ENCODE assay signal across 8 cellular contexts in genomic region chr21:46636550-46637289, GRCh38. TPM values are rescaled to one million over a fixed set of nuclear protein-coding genes. Genes with fewer than 3 reads are reported as not detected.
DNase-seq lines count a peak whose midpoint lies in the region; ATAC-seq and TF ChIP-seq lines count a peak whose summit lies in the region.

No MANE protein-coding gene starts in this region.

- WGBS in heart right ventricle, 2 donors, result 67 to 68% methylated on average over 7 of the region's 7 CpGs
- WGBS in mesendoderm (ENCODE audit: extremely low coverage, insufficient coverage, low lambda C conversion rate), result no CpG with 5 or more reads among the region's 7 CpGs
- WGBS in upper lobe of left lung, 2 donors, result 63 to 67% methylated on average over 7 of the region's 7 CpGs

- peaks cover 70% of the 10 kb centered on the region for H3K4me1 Mint-ChIP-seq in brain

- peak overlapping the region in 9 of 10 donors; percentile 80 to 96 (median 89) for H3K4me3 ChIP-seq in heart right ventricle
- no peak overlapping the region for H3K4me3 ChIP-seq in mesendoderm (ENCODE audit: low read length)
- H3K4me3 ChIP-seq in upper lobe of left lung, result peak overlapping the region; percentile 75 to 94 (median 86)

- peak overlapping the region; percentile 100 for H3K9ac ChIP-seq in mesendoderm (ENCODE audit: low read length)

- no peak overlapping the region for H3K23ac ChIP-seq in mesendoderm (ENCODE audit: low read length)

- TF ChIP-seq POLR2A in upper lobe of left lung (IDR thresholded peaks at IDR 0.05), result no peak

- ATAC-seq in heart right ventricle (no peak), left cardiac atrium (no peak), upper lobe of left lung (ENCODE audit: low FRiP score in 2 of 2) (no peak)

- peak overlapping the region in 4 of 5 experiments; percentile 93 to 99 (median 96) for H3K27ac Mint-ChIP-seq in brain

- no peaks in the 10 kb centered on the region for H3K9me3 ChIP-seq in heart right ventricle
- H3K9me3 ChIP-seq in upper lobe of left lung, result no peaks in the 10 kb centered on the region

- H3K36me3 ChIP-seq in heart right ventricle, result peaks cover 0 to 28% (median 4%) of the 10 kb centered on the region in 9 donors
- no peaks in the 10 kb centered on the region for H3K36me3 ChIP-seq in mesendoderm (ENCODE audit: control insufficient read depth, insufficient read depth, low read length)
- H3K36me3 ChIP-seq in upper lobe of left lung, result peaks cover 5 to 10% (median 8%) of the 10 kb centered on the region in 4 donors

- peak overlapping the region; percentile 93 to 99 (median 97) for H3K4me3 Mint-ChIP-seq in brain

- no peak overlapping the region for H3K18ac ChIP-seq in mesendoderm (ENCODE audit: low read length)

- H4K5ac ChIP-seq in mesendoderm (ENCODE audit: low read length), result no peak overlapping the region

- H3K4ac ChIP-seq in mesendoderm (ENCODE audit: low read depth, low read length), result no peak overlapping the region

- H3K27ac ChIP-seq in heart right ventricle (peak overlapping the region in 7 of 10 donors; percentile 0 to 99 (median 97)), mesendoderm (ENCODE audit: low read depth, low read length) (no peak overlapping the region), upper lobe of left lung (peak overlapping the region in 3 of 4 donors; percentile 99 to 100 (median 99))

- H3K56ac ChIP-seq in mesendoderm (ENCODE audit: low read length), result no peak overlapping the region

- H2AK5ac ChIP-seq in mesendoderm (ENCODE audit: low read length), result no peak overlapping the region

- no peak overlapping the region for H2BK15ac ChIP-seq in mesendoderm (replicated peaks; ENCODE audit: low read depth)

- no peak overlapping the region for H4K8ac ChIP-seq in mesendoderm (ENCODE audit: low read depth, low read length)

- H3K4me1 ChIP-seq in heart right ventricle (peaks cover 0 to 54% (median 49%) of the 10 kb centered on the region in 9 donors), mesendoderm (ENCODE audit: control insufficient read depth, low read depth, low read length) (no peaks in the 10 kb centered on the region), upper lobe of left lung (peaks cover 27 to 40% (median 37%) of the 10 kb centered on the region in 4 donors)

- peak overlapping the region; percentile 92 for H3K4me2 ChIP-seq in mesendoderm (ENCODE audit: low read length)

- DNase-seq in heart right ventricle (no peak), left cardiac atrium (no peak), mesendoderm (no peak), upper lobe of left lung (no peak), NCI-H128 (lab: John Stamatoyannopoulos, UW; ENCODE audit: unreplicated experiment) (no peak), activated gamma-delta T cell (lab: John Stamatoyannopoulos, UW) (no peak), NK-92 (lab: John Stamatoyannopoulos, UW; ENCODE audit: unreplicated experiment) (no peak)

- H3K27me3 ChIP-seq in heart right ventricle, result no peaks in the 10 kb centered on the region
- H3K27me3 ChIP-seq in mesendoderm (ENCODE audit: insufficient read depth, low read length, poor library complexity), result no peaks in the 10 kb centered on the region
- no peaks in the 10 kb centered on the region for H3K27me3 ChIP-seq in upper lobe of left lung

- H2BK120ac ChIP-seq in mesendoderm (ENCODE audit: low read depth, low read length), result no peak overlapping the region

- H3K9me3 Mint-ChIP-seq in brain, result peaks cover 0 to 4% (median 0%) of the 10 kb centered on the region in 5 experiments

- H3K36me3 Mint-ChIP-seq in brain, result peaks cover 45% of the 10 kb centered on the region

- H3K79me2 ChIP-seq in mesendoderm (ENCODE audit: control insufficient read depth, insufficient read depth, low read length), result peaks cover 5% of the 10 kb centered on the region

- intact Hi-C loops in heart right ventricle (cut with DNase I) (no loop called here), left cardiac atrium (cut with DNase I) (no loop called here)

- peaks cover 9% of the 10 kb centered on the region for H3K79me1 ChIP-seq in mesendoderm (ENCODE audit: low read length)

- peaks cover 10% of the 10 kb centered on the region for H3K27me3 Mint-ChIP-seq in brain

- no peak for TF ChIP-seq EP300 in upper lobe of left lung (IDR thresholded peaks at IDR 0.05)

- no peak for TF ChIP-seq CTCF in heart right ventricle (IDR thresholded peaks at IDR 0.05)
- TF ChIP-seq CTCF in brain (conservative IDR thresholded peaks at IDR 0.05), result no peak
- TF ChIP-seq CTCF in upper lobe of left lung (IDR thresholded peaks at IDR 0.05), result no peak

- no peak overlapping the region for H2BK5ac ChIP-seq in mesendoderm (ENCODE audit: low read length)

RNA-seq across cellular contexts. Expression of gene PRMT2, which starts 1.2 kb away (rescaled TPM):
- 10 to 100 TPM; 40.3 to 70.1 (median 56.9) TPM for total RNA-seq in heart right ventricle
- polyA plus RNA-seq in heart right ventricle, result 10 to 100 TPM; 31.2 to 51.6 TPM
- total RNA-seq in left cardiac atrium, result 10 to 100 TPM; 60.2 to 67.9 TPM
- polyA plus RNA-seq in brain (ENCODE audit: insufficient read depth, low read depth, low replicate concordance), result 141 TPM
- 27.8 TPM for polyA plus RNA-seq in mesendoderm (2013, experiment 1 of 2)
- polyA plus RNA-seq in mesendoderm (2013, experiment 2 of 2), result 28.0 TPM
- total RNA-seq in upper lobe of left lung, result 100 to 1,000 TPM in 5 of 6 donors, 10 to 100 TPM in 1; 91.6 to 152 (median 115) TPM

RNA-seq across cellular contexts. Expression of gene S100B, which starts 31.8 kb away (rescaled TPM):
- total RNA-seq in heart right ventricle (1 to 10 TPM in 8 of 10 donors, under 1 TPM in 1, not detected in 1; 0.53 to 5.2 (median 2.9) TPM), left cardiac atrium (10 to 100 TPM; 12.8 to 41.0 TPM), upper lobe of left lung (1 to 10 TPM in 4 of 6 donors, not detected in 2; 1.8 to 4.5 (median 2.7) TPM)
- polyA plus RNA-seq in heart right ventricle (10 to 100 TPM in 1 of 2 donors, 1 to 10 TPM in 1; 4.9 to 11.7 TPM), brain (ENCODE audit: insufficient read depth, low read depth, low replicate concordance) (549 TPM)
- polyA plus RNA-seq in mesendoderm (2013, experiment 1 of 2), result 0.35 TPM
- 0.18 TPM for polyA plus RNA-seq in mesendoderm (2013, experiment 2 of 2)
